ENCODE assay signal across 8 cellular contexts in the genomic region with DNA sequence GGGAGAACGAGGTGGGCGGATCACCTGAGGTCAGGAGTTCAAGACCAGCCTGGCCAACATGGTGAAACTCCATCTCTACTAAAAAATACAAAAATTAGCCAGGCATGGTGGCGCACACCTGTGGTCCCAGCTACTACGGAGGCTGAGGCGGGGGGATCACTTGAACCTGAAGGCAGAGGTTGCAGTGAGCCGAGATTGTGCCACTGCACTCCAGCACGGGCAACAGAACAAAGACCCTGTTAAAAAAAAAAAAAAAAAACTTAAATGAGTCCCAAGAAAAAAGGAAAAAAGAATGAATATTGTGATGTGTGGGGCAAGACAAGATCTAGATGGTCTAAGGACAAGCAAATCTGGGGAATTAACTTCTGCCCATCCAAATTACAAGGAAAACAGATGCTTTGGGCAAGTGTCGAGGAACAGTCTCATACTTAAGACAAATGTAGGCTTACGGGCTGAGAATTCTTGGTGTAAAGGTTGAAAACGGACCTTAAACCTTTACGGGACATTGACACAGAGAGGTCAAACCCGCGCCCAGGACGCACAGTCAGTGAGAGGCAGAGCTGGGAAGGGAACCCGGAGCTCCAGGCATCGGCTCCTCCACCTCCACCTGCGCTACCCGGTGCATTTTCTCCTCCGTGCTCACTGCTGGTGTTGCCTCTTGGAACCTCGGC. TPM values are rescaled to one million over a fixed set of nuclear protein-coding genes. Genes with fewer than 3 reads are reported as not detected.
DNase-seq lines count a peak whose midpoint lies in the region; ATAC-seq and TF ChIP-seq lines count a peak whose summit lies in the region.

No MANE protein-coding gene starts in this region.

- H2AFZ ChIP-seq in DND-41 (ENCODE audit: low read depth, low read length) = peak overlapping the region; percentile 86

- peaks cover 28% of the 10 kb centered on the region for H3K4me1 ChIP-seq in DND-41 (ENCODE audit: insufficient read depth, low read length)
- peaks cover 0 to 23% (median 20%) of the 10 kb centered on the region in 5 donors for H3K4me1 ChIP-seq in subcutaneous abdominal adipose tissue (ENCODE audit: control insufficient read depth in 5 of 5, insufficient read depth in 5 of 5, low read length in 5 of 5)
- H3K4me1 ChIP-seq in adrenal gland (replicated peaks in 1 of 2) = peaks cover 0 to 10% of the 10 kb centered on the region in 2 donors

- H3K9ac ChIP-seq in DND-41 (ENCODE audit: low read depth, low read length) = peak overlapping the region; percentile 71
- peak overlapping the region in 2 of 5 donors; percentile 39 to 96 for H3K9ac ChIP-seq in subcutaneous abdominal adipose tissue (ENCODE audit: low read length in 5 of 5)

- ATAC-seq in DND-41 (ENCODE audit: insufficient read depth, low read depth) (peak; percentile 23; the same call in 2 of the 3 replicates), HG02642 (IDR thresholded peaks at IDR 0.05; ENCODE audit: poor library complexity, unreplicated experiment) (peak; percentile 16), activated B cell treated with CpG ODN at 0.5 μM for 24 hours (ENCODE audit: low read depth) (peak; percentile 19), HG03175 (IDR thresholded peaks at IDR 0.05; ENCODE audit: unreplicated experiment) (no peak)

- peak overlapping the region; percentile 88 for H3K4me2 ChIP-seq in DND-41 (ENCODE audit: insufficient read depth, low read length)

- peaks cover 12% of the 10 kb centered on the region for H3K36me3 Mint-ChIP-seq in activated B cell treated with CpG ODN at 0.5 μM for 24 hours (ENCODE audit: low read depth)

- H3K27me3 ChIP-seq in DND-41 (ENCODE audit: insufficient read depth, low read length, poor library complexity) (no peaks in the 10 kb centered on the region), subcutaneous abdominal adipose tissue (ENCODE audit: control insufficient read depth in 5 of 5, insufficient read depth in 4 of 5, low read length in 5 of 5) (no peaks in the 10 kb centered on the region), adrenal gland (no peaks in the 10 kb centered on the region)

- intact Hi-C loops in activated B cell treated with CpG ODN at 0.5 μM for 24 hours (cut with micrococcal nuclease) (loop anchor here (1.0 to 2.0 kb wide), 9 partner anchors 9 to 139 kb away; partner anchors contain the start of genes RPS5, TRIM28, ZNF132 and ZNF324B), adrenal gland (cut with DNase I) (no loop called here)

- 35 to 63% (median 39%) methylated on average over 11 to 20 of the region's 20 CpGs for WGBS in adrenal gland, 4 donors

- no peak for TF ChIP-seq CTCF in DND-41 (IDR thresholded peaks at IDR 0.05; ENCODE audit: borderline replicate concordance, extremely low read depth, low read length, poor library complexity, severe bottlenecking)
- no peak for TF ChIP-seq CTCF in activated B cell treated with CpG ODN at 0.5 μM for 24 hours (IDR thresholded peaks at IDR 0.05)
- no peak for TF ChIP-seq CTCF in adrenal gland (IDR thresholded peaks at IDR 0.05)

- DNase-seq in DND-41 (no peak), activated B cell treated with CpG ODN at 0.5 μM for 24 hours (no peak), adrenal gland (no peak)
- no peak for DNase-seq in stimulated activated CD4-positive, alpha-beta T cell treated with anti-CD3 and anti-CD28 coated beads, Interleukin-4, amount 100 ng/mL, for 1 hour

- H3K27ac ChIP-seq in DND-41 (ENCODE audit: low read length) = no peak overlapping the region
- no peak overlapping the region for H3K27ac ChIP-seq in subcutaneous abdominal adipose tissue (ENCODE audit: low read depth, low read length)
- no peak overlapping the region for H3K27ac ChIP-seq in adrenal gland

- H3K36me3 ChIP-seq in DND-41 (ENCODE audit: insufficient read depth, low read length) (peaks cover 20% of the 10 kb centered on the region), subcutaneous abdominal adipose tissue (ENCODE audit: control insufficient read depth in 5 of 5, insufficient read depth in 5 of 5, low read length in 5 of 5) (peaks cover 0 to 19% (median 17%) of the 10 kb centered on the region in 5 donors), adrenal gland (replicated peaks in 1 of 2) (peaks cover 0 to 19% of the 10 kb centered on the region in 2 donors)

- H3K4me3 ChIP-seq in DND-41 (ENCODE audit: low read depth in 1 of 2, low read length in 2 of 2) (peak overlapping the region; percentile 71 to 96; a peak in 3 of 4 replicates), iPS-11a (ENCODE audit: low read depth, low read length) (peak overlapping the region; percentile 25), subcutaneous abdominal adipose tissue (ENCODE audit: low read depth in 1 of 5, low read length in 5 of 5) (peak overlapping the region; percentile 78 to 94 (median 87)), adrenal gland (peak overlapping the region in 2 of 4 donors; percentile 55 to 92)

- TF ChIP-seq POLR2A in adrenal gland (IDR thresholded peaks at IDR 0.05) = no peak

- peaks cover 22% of the 10 kb centered on the region for H4K20me1 ChIP-seq in DND-41 (ENCODE audit: insufficient read depth, low read length)

- H3K9me3 ChIP-seq in DND-41 (ENCODE audit: insufficient read depth, low read length, severe bottlenecking) (no peaks in the 10 kb centered on the region), subcutaneous abdominal adipose tissue (ENCODE audit: control insufficient read depth in 5 of 5, low read length in 5 of 5) (no peaks in the 10 kb centered on the region), adrenal gland (replicated peaks in 1 of 3) (no peaks in the 10 kb centered on the region)

- POLR2A ChIA-PET in activated B cell treated with CpG ODN at 0.5 μM for 24 hours (lab: Charles Lee) = interaction anchor here (0.9 to 2.1 kb wide), 6 partner anchors 15 to 109 kb away, joined by 3 to 8 read pairs (median 4); partner anchors contain the start of genes TRIM28, ZNF132, ZNF324B and ZNF584

- H3K9me3 Mint-ChIP-seq in activated B cell treated with CpG ODN at 0.5 μM for 24 hours = no peaks in the 10 kb centered on the region

- H3K27me3 Mint-ChIP-seq in activated B cell treated with CpG ODN at 0.5 μM for 24 hours = no peaks in the 10 kb centered on the region

- CTCF ChIA-PET in activated B cell treated with CpG ODN at 0.5 μM for 24 hours (lab: Charles Lee) = no interaction called here

- H3K4me1 Mint-ChIP-seq in activated B cell treated with CpG ODN at 0.5 μM for 24 hours = peaks cover 26% of the 10 kb centered on the region

- peak overlapping the region; percentile 56 for H3K27ac Mint-ChIP-seq in activated B cell treated with CpG ODN at 0.5 μM for 24 hours

- H3K4me3 Mint-ChIP-seq in activated B cell treated with CpG ODN at 0.5 μM for 24 hours = peak overlapping the region; percentile 81

- H3K79me2 ChIP-seq in DND-41 (ENCODE audit: insufficient read depth, low read length) = peaks cover 26% of the 10 kb centered on the region

RNA-seq across cellular contexts. Expression of gene ZNF324, which starts 0.7 kb away (rescaled TPM):
- 11.8 and 13.1 TPM in 2 replicates for total RNA-seq in activated B cell treated with CpG ODN at 0.5 μM for 24 hours
- 10 to 100 TPM in 6 of 8 donors, 1 to 10 TPM in 2; 8.8 to 58.3 (median 15.5) TPM for total RNA-seq in adrenal gland
- polyA plus RNA-seq in adrenal gland = 1 to 10 TPM; 2.1 to 7.2 (median 3.5) TPM

RNA-seq across cellular contexts. Expression of gene ZNF446, which starts 9.9 kb away (rescaled TPM):
- total RNA-seq in activated B cell treated with CpG ODN at 0.5 μM for 24 hours (9.6 and 10.4 TPM in 2 replicates), adrenal gland (10 to 100 TPM in 7 of 8 donors, 1 to 10 TPM in 1; 8.4 to 21.6 (median 15.0) TPM)
- polyA plus RNA-seq in adrenal gland = 10 to 100 TPM in 2 of 3 donors, 1 to 10 TPM in 1; 2.7 to 30.8 (median 25.6) TPM

RNA-seq across cellular contexts. Expression of gene ZNF324B, which starts 14.8 kb away (rescaled TPM):
- total RNA-seq in activated B cell treated with CpG ODN at 0.5 μM for 24 hours (11.1 and 11.7 TPM in 2 replicates), adrenal gland (1 to 10 TPM; 3.1 to 8.7 (median 6.9) TPM)
- 1 to 10 TPM; 1.4 to 3.6 (median 1.5) TPM for polyA plus RNA-seq in adrenal gland

RNA-seq across cellular contexts. Expression of gene ZNF132, which starts 26.3 kb away (rescaled TPM):
- 9.2 and 10.4 TPM in 2 replicates for total RNA-seq in activated B cell treated with CpG ODN at 0.5 μM for 24 hours
- total RNA-seq in adrenal gland = 1 to 10 TPM; 2.4 to 10.0 (median 4.8) TPM
- 1 to 10 TPM; 1.3 to 3.2 (median 1.4) TPM for polyA plus RNA-seq in adrenal gland

RNA-seq across cellular contexts. Expression of gene SLC27A5, which starts 45.6 kb away (rescaled TPM):
- 8.0 and 10.2 TPM in 2 replicates for total RNA-seq in activated B cell treated with CpG ODN at 0.5 μM for 24 hours
- 10 to 100 TPM in 2 of 8 donors, 1 to 10 TPM in 6; 3.8 to 12.8 (median 8.7) TPM for total RNA-seq in adrenal gland
- 10 to 100 TPM in 2 of 3 donors, 1 to 10 TPM in 1; 5.9 to 18.3 (median 17.5) TPM for polyA plus RNA-seq in adrenal gland
